In the genomic region with DNA sequence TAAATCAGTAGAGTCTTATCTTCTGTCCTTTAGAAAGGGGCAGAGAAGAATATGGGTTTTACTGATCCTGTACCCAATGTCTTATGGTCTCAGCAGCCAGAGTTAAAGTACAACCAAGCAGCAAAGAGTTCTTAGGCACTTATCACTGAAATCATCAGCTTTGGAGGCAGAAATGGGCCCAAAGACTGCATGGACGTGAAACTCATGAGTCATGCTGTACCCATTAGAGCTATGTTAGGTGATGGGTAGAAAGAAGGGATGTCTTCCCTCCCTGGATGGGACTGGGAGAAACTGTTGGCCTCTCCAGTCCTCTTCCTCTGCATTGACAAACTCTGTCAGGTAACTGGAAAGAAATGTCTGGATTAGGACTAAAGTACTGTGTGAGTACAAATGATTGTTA, we compare ENCODE assay signal across 1 cellular context.
TF ChIP-seq lines count a peak whose summit lies in the region.

No MANE protein-coding gene starts in this region.

TF ChIP-seq in HCT116, 20 proteins besides CTCF, POLR2A, EP300 and RAD21 (continued from another document):
- TF ChIP-seq, protein P1, sequence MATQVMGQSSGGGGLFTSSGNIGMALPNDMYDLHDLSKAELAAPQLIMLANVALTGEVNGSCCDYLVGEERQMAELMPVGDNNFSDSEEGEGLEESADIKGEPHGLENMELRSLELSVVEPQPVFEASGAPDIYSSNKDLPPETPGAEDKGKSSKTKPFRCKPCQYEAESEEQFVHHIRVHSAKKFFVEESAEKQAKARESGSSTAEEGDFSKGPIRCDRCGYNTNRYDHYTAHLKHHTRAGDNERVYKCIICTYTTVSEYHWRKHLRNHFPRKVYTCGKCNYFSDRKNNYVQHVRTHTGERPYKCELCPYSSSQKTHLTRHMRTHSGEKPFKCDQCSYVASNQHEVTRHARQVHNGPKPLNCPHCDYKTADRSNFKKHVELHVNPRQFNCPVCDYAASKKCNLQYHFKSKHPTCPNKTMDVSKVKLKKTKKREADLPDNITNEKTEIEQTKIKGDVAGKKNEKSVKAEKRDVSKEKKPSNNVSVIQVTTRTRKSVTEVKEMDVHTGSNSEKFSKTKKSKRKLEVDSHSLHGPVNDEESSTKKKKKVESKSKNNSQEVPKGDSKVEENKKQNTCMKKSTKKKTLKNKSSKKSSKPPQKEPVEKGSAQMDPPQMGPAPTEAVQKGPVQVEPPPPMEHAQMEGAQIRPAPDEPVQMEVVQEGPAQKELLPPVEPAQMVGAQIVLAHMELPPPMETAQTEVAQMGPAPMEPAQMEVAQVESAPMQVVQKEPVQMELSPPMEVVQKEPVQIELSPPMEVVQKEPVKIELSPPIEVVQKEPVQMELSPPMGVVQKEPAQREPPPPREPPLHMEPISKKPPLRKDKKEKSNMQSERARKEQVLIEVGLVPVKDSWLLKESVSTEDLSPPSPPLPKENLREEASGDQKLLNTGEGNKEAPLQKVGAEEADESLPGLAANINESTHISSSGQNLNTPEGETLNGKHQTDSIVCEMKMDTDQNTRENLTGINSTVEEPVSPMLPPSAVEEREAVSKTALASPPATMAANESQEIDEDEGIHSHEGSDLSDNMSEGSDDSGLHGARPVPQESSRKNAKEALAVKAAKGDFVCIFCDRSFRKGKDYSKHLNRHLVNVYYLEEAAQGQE (IDR thresholded peaks at IDR 0.05; ENCODE audit: low read depth), result no peak
- TF ChIP-seq EZH2 (IDR thresholded peaks at IDR 0.05) (no peak), ZNF274 (IDR thresholded peaks at IDR 0.05; ENCODE audit: low read depth, low read length) (no peak), JUND (IDR thresholded peaks at IDR 0.05) (no peak), EZH2phosphoT487 (IDR thresholded peaks at IDR 0.05; ENCODE audit: borderline replicate concordance) (no peak), ELF1 (IDR thresholded peaks at IDR 0.05; ENCODE audit: borderline replicate concordance, low read depth) (no peak), YY1 (IDR thresholded peaks at IDR 0.05; ENCODE audit: extremely low read depth, insufficient replicate concordance, low read depth, low read length) (no peak), CBX3 (IDR thresholded peaks at IDR 0.05; ENCODE audit: low read depth) (no peak), SRF (IDR thresholded peaks at IDR 0.05; ENCODE audit: low read depth) (no peak)
- TF ChIP-seq, protein P2, sequence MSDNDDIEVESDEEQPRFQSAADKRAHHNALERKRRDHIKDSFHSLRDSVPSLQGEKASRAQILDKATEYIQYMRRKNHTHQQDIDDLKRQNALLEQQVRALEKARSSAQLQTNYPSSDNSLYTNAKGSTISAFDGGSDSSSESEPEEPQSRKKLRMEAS (IDR thresholded peaks at IDR 0.05), result no peak
- TF ChIP-seq, protein P3, sequence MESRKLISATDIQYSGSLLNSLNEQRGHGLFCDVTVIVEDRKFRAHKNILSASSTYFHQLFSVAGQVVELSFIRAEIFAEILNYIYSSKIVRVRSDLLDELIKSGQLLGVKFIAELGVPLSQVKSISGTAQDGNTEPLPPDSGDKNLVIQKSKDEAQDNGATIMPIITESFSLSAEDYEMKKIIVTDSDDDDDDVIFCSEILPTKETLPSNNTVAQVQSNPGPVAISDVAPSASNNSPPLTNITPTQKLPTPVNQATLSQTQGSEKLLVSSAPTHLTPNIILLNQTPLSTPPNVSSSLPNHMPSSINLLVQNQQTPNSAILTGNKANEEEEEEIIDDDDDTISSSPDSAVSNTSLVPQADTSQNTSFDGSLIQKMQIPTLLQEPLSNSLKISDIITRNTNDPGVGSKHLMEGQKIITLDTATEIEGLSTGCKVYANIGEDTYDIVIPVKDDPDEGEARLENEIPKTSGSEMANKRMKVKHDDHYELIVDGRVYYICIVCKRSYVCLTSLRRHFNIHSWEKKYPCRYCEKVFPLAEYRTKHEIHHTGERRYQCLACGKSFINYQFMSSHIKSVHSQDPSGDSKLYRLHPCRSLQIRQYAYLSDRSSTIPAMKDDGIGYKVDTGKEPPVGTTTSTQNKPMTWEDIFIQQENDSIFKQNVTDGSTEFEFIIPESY (IDR thresholded peaks at IDR 0.05; ENCODE audit: extremely low read depth, insufficient replicate concordance, low read length), result no peak
